Comparison of ENCODE assay signal across 11 cellular contexts in the genomic region with DNA sequence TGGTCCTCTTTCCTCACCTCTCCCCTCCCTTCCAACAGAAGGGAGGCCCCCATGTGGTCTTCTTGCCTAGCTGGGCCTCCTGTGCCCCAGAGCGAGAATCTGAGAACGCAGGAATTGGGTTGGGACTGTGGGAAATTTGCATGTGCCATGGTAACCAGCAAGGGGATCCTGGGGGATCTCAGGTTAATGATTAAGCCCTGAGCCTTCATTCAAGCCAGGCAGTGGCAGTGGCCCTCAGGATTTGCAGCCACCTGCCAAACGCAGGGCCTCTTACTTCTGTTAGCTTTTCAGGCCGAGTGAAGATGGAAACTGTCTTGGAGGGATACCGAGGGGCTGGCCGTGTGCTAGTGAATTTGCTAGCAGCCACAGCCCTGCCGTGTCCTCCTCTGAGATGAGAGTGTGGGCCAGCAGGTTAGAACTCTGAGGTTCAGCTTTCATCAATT. TPM values are rescaled to one million over a fixed set of nuclear protein-coding genes. Genes with fewer than 3 reads are reported as not detected.
DNase-seq lines count a peak whose midpoint lies in the region; ATAC-seq and TF ChIP-seq lines count a peak whose summit lies in the region.
"Had no signal": no experiment of that assay in that cellular context is flagged by ENCODE, and none has a peak within 500 bp of the region (broad histone marks: within the 10 kb centered on the region; RNA-seq: fewer than 3 reads in every experiment).

No MANE protein-coding gene starts in this region.

- peak overlapping the region; percentile 53 for H3K27ac ChIP-seq in neural progenitor cell

- H2AFZ ChIP-seq in neural progenitor cell (replicated peaks): no peak overlapping the region

- H3K9me3 Mint-ChIP-seq in activated T-helper 17 cell treated with anti-CD3 and anti-CD28 coated beads, Interleukin-2, amount 50 U/mL, for 72 hours: peaks cover 4% of the 10 kb centered on the region
- H3K9me3 Mint-ChIP-seq in neural progenitor cell: peaks cover 14% of the 10 kb centered on the region
- H3K9me3 Mint-ChIP-seq in natural killer cell: no peaks in the 10 kb centered on the region

- H3K4me3 ChIP-seq in GM12865 (ENCODE audit: low read depth, low read length): peak overlapping the region; percentile 45
- H3K4me3 ChIP-seq in H7 (ENCODE audit: insufficient read depth, low read depth, low read length): no peak overlapping the region
- H3K4me3 ChIP-seq in neural progenitor cell: no peak overlapping the region

- H3K4me3 Mint-ChIP-seq in activated T-helper 17 cell treated with anti-CD3 and anti-CD28 coated beads, Interleukin-2, amount 50 U/mL, for 72 hours: no peak overlapping the region
- no peak overlapping the region for H3K4me3 Mint-ChIP-seq in neural progenitor cell
- no peak overlapping the region for H3K4me3 Mint-ChIP-seq in natural killer cell
- H3K4me3 Mint-ChIP-seq: stimulated activated naive CD8-positive, alpha-beta T cell treated with anti-CD3 and anti-CD28 coated beads, Interleukin-15, Interleukin-2, amounts not matched to agents 100 ng/mL and 50 ng/mL, for 24 hours had no signal

- H3K36me3 ChIP-seq in H7 (replicated peaks; ENCODE audit: control insufficient read depth, insufficient read depth, low read length) (peaks cover 1% of the 10 kb centered on the region; the same call in 1 of the 2 replicates), neural progenitor cell (no peaks in the 10 kb centered on the region)

- no peaks in the 10 kb centered on the region for H3K9me3 ChIP-seq in neural progenitor cell (ENCODE audit: low read depth)

- H3F3A ChIP-seq in neural progenitor cell (ENCODE audit: low read depth): peaks cover 20% of the 10 kb centered on the region

- no peaks in the 10 kb centered on the region for H3K27me3 Mint-ChIP-seq in activated T-helper 17 cell treated with anti-CD3 and anti-CD28 coated beads, Interleukin-2, amount 50 U/mL, for 72 hours
- peaks cover 2% of the 10 kb centered on the region for H3K27me3 Mint-ChIP-seq in neural progenitor cell (ENCODE audit: insufficient read depth, low read depth)
- H3K27me3 Mint-ChIP-seq in natural killer cell (ENCODE audit: low read depth in 2 of 2): no peaks in the 10 kb centered on the region
- H3K27me3 Mint-ChIP-seq: stimulated activated naive CD8-positive, alpha-beta T cell treated with anti-CD3 and anti-CD28 coated beads, Interleukin-15, Interleukin-2, amounts not matched to agents 100 ng/mL and 50 ng/mL, for 24 hours had no signal

- H3K4me1 ChIP-seq in neural progenitor cell: peaks cover 51% of the 10 kb centered on the region

- H3K79me2 ChIP-seq in neural progenitor cell (ENCODE audit: low read depth): peaks cover 60% of the 10 kb centered on the region

- intact Hi-C loops in natural killer cell (cut with micrococcal nuclease): no loop called here

- ATAC-seq in activated T-helper 17 cell treated with anti-CD3 and anti-CD28 coated beads, Interleukin-2, amount 50 U/mL, for 72 hours (replicated peaks): no peak
- ATAC-seq in natural killer cell: no peak
- no peak for ATAC-seq in HG03135 (IDR thresholded peaks at IDR 0.05; ENCODE audit: unreplicated experiment)

- H4K20me1 ChIP-seq in neural progenitor cell (ENCODE audit: low read depth): peaks cover 33% of the 10 kb centered on the region

- H3K27me3 ChIP-seq in H7 (ENCODE audit: control insufficient read depth, insufficient read depth, low read length): no peaks in the 10 kb centered on the region
- H3K27me3 ChIP-seq in neural progenitor cell: no peaks in the 10 kb centered on the region

- DNase-seq in GM12865 (ENCODE audit: low read depth) (peak; percentile 60), H7 (peak; percentile 78), neural progenitor cell (ENCODE audit: low spot score) (peak; percentile 69), natural killer cell (no peak), NCI-H1694 treated with DMSO at 0.1 percent for 48 hours (lab: John Stamatoyannopoulos, UW) (no peak), retina (no peak)
- DNase-seq: NCI-H510A treated with DMSO at 0.1 percent for 48 hours, T1000 had no signal

- H3K36me3 Mint-ChIP-seq in activated T-helper 17 cell treated with anti-CD3 and anti-CD28 coated beads, Interleukin-2, amount 50 U/mL, for 72 hours (ENCODE audit: low read depth): peaks cover 11% of the 10 kb centered on the region
- H3K36me3 Mint-ChIP-seq in neural progenitor cell: peaks cover 6% of the 10 kb centered on the region
- no peaks in the 10 kb centered on the region for H3K36me3 Mint-ChIP-seq in natural killer cell

- peak overlapping the region; percentile 33 for H3K27ac Mint-ChIP-seq in activated T-helper 17 cell treated with anti-CD3 and anti-CD28 coated beads, Interleukin-2, amount 50 U/mL, for 72 hours
- H3K27ac Mint-ChIP-seq in neural progenitor cell: peak overlapping the region; percentile 76
- H3K27ac Mint-ChIP-seq in natural killer cell: no peak overlapping the region

- TF ChIP-seq CTCF in GM12865 (IDR thresholded peaks at IDR 0.05; ENCODE audit: insufficient read depth, low read depth, low read length, missing control alignments) (no peak), neural progenitor cell (IDR thresholded peaks at IDR 0.05) (no peak), natural killer cell (IDR thresholded peaks at IDR 0.05) (no peak)

- no peak overlapping the region for H3K9ac ChIP-seq in neural progenitor cell

- H3K4me2 ChIP-seq in neural progenitor cell: peak overlapping the region; percentile 64

- H3K4me1 Mint-ChIP-seq in activated T-helper 17 cell treated with anti-CD3 and anti-CD28 coated beads, Interleukin-2, amount 50 U/mL, for 72 hours: peaks cover 17% of the 10 kb centered on the region
- H3K4me1 Mint-ChIP-seq in neural progenitor cell (peaks cover 60% of the 10 kb centered on the region), natural killer cell (peaks cover 32 to 33% of the 10 kb centered on the region in 2 donors)

RNA-seq across cellular contexts. Expression of gene KSR1, which starts 40.3 kb away (rescaled TPM):
- total RNA-seq in H7 (2014; rRNA removed; shearing (Covaris generic)): 30.4 and 31.2 TPM in 2 replicates
- total RNA-seq in activated T-helper 17 cell treated with anti-CD3 and anti-CD28 coated beads, Interleukin-2, amount 50 U/mL, for 72 hours: 10 to 100 TPM; 46.1 to 52.6 TPM
- 16.4 and 19.2 TPM in 2 replicates for total RNA-seq in neural progenitor cell (ENCODE audit: low replicate concordance)
- total RNA-seq in natural killer cell: 10 to 100 TPM; 46.4 to 63.1 (median 59.2) TPM

Comparison
In these comparisons a context has a peak if more than half of its experiments do, and no peak if none do; other contexts are left out.
1. DNase-seq: peak in GM12865 (single experiment), H7 (single experiment) and neural progenitor cell (single experiment); none in natural killer cell (single experiment), NCI-H1694 treated with DMSO at 0.1 percent for 48 hours (single experiment) and retina (single experiment).
2. H3K27ac Mint-ChIP-seq: peak in activated T-helper 17 cell treated with anti-CD3 and anti-CD28 coated beads, Interleukin-2, amount 50 U/mL, for 72 hours (single experiment) and neural progenitor cell (single experiment); none in natural killer cell (0 of 2).